17 cellular contexts compared by ENCODE assay signal in the genomic region with DNA sequence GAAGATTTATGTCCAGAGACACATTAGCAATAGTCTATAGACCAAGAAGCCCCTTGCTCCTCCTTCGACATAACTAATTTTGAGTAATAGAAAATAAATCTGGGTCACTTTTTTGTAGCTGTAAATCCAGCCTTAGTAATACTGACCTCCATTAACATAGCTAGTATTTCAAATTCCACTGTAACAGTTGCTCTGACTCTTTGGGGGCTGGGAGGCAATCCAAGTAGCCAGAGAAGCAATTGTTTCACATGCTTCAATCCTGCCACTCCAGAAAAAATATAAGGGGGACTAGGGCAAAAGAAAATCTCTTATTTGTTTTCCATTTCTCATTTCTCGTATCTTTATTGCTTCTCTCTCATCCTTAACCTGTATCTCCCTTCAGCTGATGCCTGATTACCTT.
DNase-seq lines count a peak whose midpoint lies in the region; ATAC-seq and TF ChIP-seq lines count a peak whose summit lies in the region.
"Had no signal": no experiment of that assay in that cellular context is flagged by ENCODE, and none has a peak within 500 bp of the region (broad histone marks: within the 10 kb centered on the region; RNA-seq: fewer than 3 reads in every experiment).

No MANE protein-coding gene starts in this region.

- H2BK120ac ChIP-seq in IMR-90 (ENCODE audit: low read depth, low read length): peak overlapping the region; percentile 60; the same call in 1 of the 2 replicates

- no peak overlapping the region for H3K56ac ChIP-seq in IMR-90 (ENCODE audit: extremely low read depth, insufficient read depth, low read length)

- intact Hi-C loops in Calu3 (cut with micrococcal nuclease; ENCODE audit: unreplicated experiment): no loop called here
- intact Hi-C loops in IMR-90 (cut with micrococcal nuclease): no loop called here
- intact Hi-C loops in heart left ventricle (cut with DNase I): no loop called here

- no peak overlapping the region for H3K9ac ChIP-seq in IMR-90 (ENCODE audit: low read depth, low read length)

- H3K9me3 Mint-ChIP-seq in Calu3 (ENCODE audit: low read depth, unreplicated experiment) (no peaks in the 10 kb centered on the region), chondrocyte (ENCODE audit: low read depth) (no peaks in the 10 kb centered on the region), nephron progenitor cell (peaks cover 15% of the 10 kb centered on the region)

- H2AFZ ChIP-seq in IMR-90 (replicated peaks; ENCODE audit: low read length, poor library complexity): no peak overlapping the region

- H2BK5ac ChIP-seq in IMR-90 (ENCODE audit: low read depth, low read length, poor library complexity, severe bottlenecking): peak overlapping the region; percentile 71

- TF ChIP-seq CTCF in Calu3 (IDR thresholded peaks at IDR 0.05; ENCODE audit: unreplicated experiment): no peak
- TF ChIP-seq CTCF in IMR-90 (conservative IDR thresholded peaks at IDR 0.05; ENCODE audit: low read depth, low read length): no peak
- no peak for TF ChIP-seq CTCF in chondrocyte (IDR thresholded peaks at IDR 0.05)
- TF ChIP-seq CTCF in nephron progenitor cell (IDR thresholded peaks at IDR 0.05): no peak
- TF ChIP-seq CTCF in heart left ventricle (IDR thresholded peaks at IDR 0.05): no peak

- H3K4me3 Mint-ChIP-seq in Calu3 (ENCODE audit: low read depth, unreplicated experiment) (no peak overlapping the region), chondrocyte (ENCODE audit: unreplicated experiment) (no peak overlapping the region), nephron progenitor cell (no peak overlapping the region)

- H4K5ac ChIP-seq in IMR-90 (ENCODE audit: low read depth, low read length): 0 out of 2 replicates have a peak overlapping the region, but pooled peaks have one; percentile 76

- dilution Hi-C loops in IMR-90 (cut with HindIII; ENCODE audit: low sequenced_read_pairs, unreplicated experiment): no loop called here

- H2AK5ac ChIP-seq in IMR-90 (ENCODE audit: low read depth, low read length): peak overlapping the region; percentile 87

- H3K36me3 ChIP-seq in IMR-90 (ENCODE audit: control insufficient read depth, insufficient read depth, low read length) (no peaks in the 10 kb centered on the region), heart left ventricle (no peaks in the 10 kb centered on the region)
- H3K36me3 ChIP-seq: esophagus muscularis mucosa had no signal

- peaks cover 44 to 60% of the 10 kb centered on the region in 2 experiments for H3K79me1 ChIP-seq in IMR-90 (ENCODE audit: low read depth in 1 of 2, low read length in 2 of 2)

- H3K14ac ChIP-seq in IMR-90 (replicated peaks; ENCODE audit: low read depth, low read length): peak overlapping the region; percentile 67

- DNase-seq in Calu3 (no peak), IMR-90 (no peak), chondrocyte (ENCODE audit: low spot score) (no peak), nephron progenitor cell (no peak), heart left ventricle (no peak), CD1c-positive myeloid dendritic cell (ENCODE audit: extremely low spot score) (no peak)
- DNase-seq: activated effector memory CD4-positive, alpha-beta T cell treated with anti-CD3 and anti-CD28 coated beads, Interleukin-2, amount 50 U/mL, for 16 hours; GF-D8; NCI-H226; PC-3; stimulated activated CD4-positive, alpha-beta T cell treated with anti-CD3 and anti-CD28 coated beads, Interleukin-2, amount 100 ng/mL, for 48 hours; stimulated activated naive CD4-positive, alpha-beta T cell had no signal

- H3K27ac ChIP-seq in IMR-90 (ENCODE audit: insufficient read depth, low read length): no peak overlapping the region; the same call in 1 of the 2 replicates
- no peak overlapping the region for H3K27ac ChIP-seq in heart left ventricle
- H3K27ac ChIP-seq: C4-2B, esophagus muscularis mucosa had no signal

- no peak overlapping the region for H2AK9ac ChIP-seq in IMR-90 (replicated peaks; ENCODE audit: low read depth, low read length, poor library complexity)

- H3K4me2 ChIP-seq in IMR-90 (ENCODE audit: low read depth, low read length): peak overlapping the region; percentile 50; the same call in 1 of the 2 replicates

- H3K27ac Mint-ChIP-seq in Calu3 (ENCODE audit: unreplicated experiment) (peak overlapping the region; percentile 55), chondrocyte (ENCODE audit: unreplicated experiment) (peak overlapping the region; percentile 74), nephron progenitor cell (peak overlapping the region; percentile 88)

- H3K4me1 ChIP-seq in IMR-90 (ENCODE audit: control insufficient read depth, insufficient read depth, low read length) (peaks cover 22% of the 10 kb centered on the region), heart left ventricle (peaks cover 0 to 59% (median 20%) of the 10 kb centered on the region in 12 donors)

- H3K23ac ChIP-seq in IMR-90 (ENCODE audit: low read depth, low read length): peak overlapping the region; percentile 6; the same call in 1 of the 2 replicates

- no peaks in the 10 kb centered on the region for H4K20me1 ChIP-seq in IMR-90 (ENCODE audit: insufficient read depth, low read length)

- ATAC-seq in IMR-90 (ENCODE audit: low read depth): 0 out of 2 replicates have a peak, but pooled peaks have one; percentile 8
- ATAC-seq in heart left ventricle: no peak
- ATAC-seq in GM21381 (IDR thresholded peaks at IDR 0.05; ENCODE audit: unreplicated experiment): no peak
- ATAC-seq: HCT116, PC-3 had no signal

- peaks cover 5% of the 10 kb centered on the region for H3K9me1 ChIP-seq in IMR-90 (ENCODE audit: insufficient read depth, low read length)

- CTCF ChIA-PET in Calu3 (lab: Charles Lee): no interaction called here
- CTCF ChIA-PET in IMR-90 (lab: Yijun Ruan, JAX): no interaction called here

- peaks cover 26% of the 10 kb centered on the region for H3K4me1 Mint-ChIP-seq in Calu3 (ENCODE audit: low read depth, unreplicated experiment)
- peaks cover 75% of the 10 kb centered on the region for H3K4me1 Mint-ChIP-seq in chondrocyte (ENCODE audit: low read depth)
- peaks cover 80% of the 10 kb centered on the region for H3K4me1 Mint-ChIP-seq in nephron progenitor cell

- peak overlapping the region; percentile 89; the same call in 1 of the 2 replicates for H3K18ac ChIP-seq in IMR-90 (ENCODE audit: low read depth, low read length)

- BruUV-seq in Calu3 (replicated peaks; lab: Mats Ljungman, UMichigan) (no TSS peak), IMR-90 (replicated peaks; lab: Mats Ljungman, UMichigan) (no TSS peak)

- H2BK15ac ChIP-seq in IMR-90 (ENCODE audit: low read depth, low read length): peak overlapping the region; percentile 60; the same call in 2 of the 3 replicates

- peak overlapping the region; percentile 61; the same call in 1 of the 2 replicates for H3K4ac ChIP-seq in IMR-90 (ENCODE audit: low read depth, low read length)

- no peak overlapping the region for H2BK20ac ChIP-seq in IMR-90 (ENCODE audit: low read depth, low read length)

- in situ Hi-C loops in IMR-90 (cut with MboI; ENCODE audit: low sequenced_read_pairs): no loop called here

- H4K8ac ChIP-seq in IMR-90 (ENCODE audit: low read depth in 2 of 2, low read length in 2 of 2): peak overlapping the region; percentile 6 to 76; a peak in 2 of 4 replicates

- no peak for TF ChIP-seq RAD21 in IMR-90 (IDR thresholded peaks at IDR 0.05; ENCODE audit: low read length)

- H3K27me3 Mint-ChIP-seq in Calu3 (ENCODE audit: unreplicated experiment) (no peaks in the 10 kb centered on the region), chondrocyte (ENCODE audit: low read depth) (no peaks in the 10 kb centered on the region), nephron progenitor cell (ENCODE audit: low read depth, poor library complexity) (no peaks in the 10 kb centered on the region)

- H4K91ac ChIP-seq in IMR-90 (ENCODE audit: insufficient read depth, low read depth, low read length): peak overlapping the region; percentile 72

- POLR2A ChIA-PET in IMR-90 (lab: Charles Lee; ENCODE audit: unreplicated experiment): no interaction called here

- no CpG with 5 or more reads among the region's 2 CpGs for WGBS in IMR-90 (ENCODE audit: extremely low coverage in 2 of 2, insufficient read length in 1 of 2), 2 experiments
- WGBS in heart left ventricle, 4 donors: 94 to 97% (median 96%) methylated on average over 2 of the region's 2 CpGs

- H3K4me3 ChIP-seq in IMR-90 (ENCODE audit: insufficient read depth, low read depth, low read length) (no peak overlapping the region), heart left ventricle (no peak overlapping the region)
- H3K4me3 ChIP-seq: esophagus muscularis mucosa, lung had no signal

- H3K36me3 Mint-ChIP-seq in Calu3 (ENCODE audit: insufficient read depth, unreplicated experiment): peaks cover 19% of the 10 kb centered on the region
- H3K36me3 Mint-ChIP-seq in chondrocyte (ENCODE audit: low read depth): no peaks in the 10 kb centered on the region
- H3K36me3 Mint-ChIP-seq in nephron progenitor cell (ENCODE audit: low read depth): peaks cover 43% of the 10 kb centered on the region

- TF ChIP-seq POLR2A in IMR-90 (IDR thresholded peaks at IDR 0.05; ENCODE audit: low read depth, low read length): no peak
- no peak for TF ChIP-seq POLR2A in heart left ventricle (IDR thresholded peaks at IDR 0.05)

- no peaks in the 10 kb centered on the region for H3K9me3 ChIP-seq in IMR-90 (ENCODE audit: control insufficient read depth, insufficient read depth, low read length)
- H3K9me3 ChIP-seq in heart left ventricle: no peaks in the 10 kb centered on the region
- H3K9me3 ChIP-seq: esophagus muscularis mucosa had no signal

- no peaks in the 10 kb centered on the region for H3K27me3 ChIP-seq in IMR-90 (ENCODE audit: control insufficient read depth, insufficient read depth, low read length)
- H3K27me3 ChIP-seq in heart left ventricle: no peaks in the 10 kb centered on the region
- H3K27me3 ChIP-seq: esophagus muscularis mucosa had no signal

TF ChIP-seq in IMR-90, 13 proteins besides CTCF, POLR2A, EP300 and RAD21:
- TF ChIP-seq CEBPB (IDR thresholded peaks at IDR 0.05; ENCODE audit: low read depth, low read length) (no peak), BHLHE40 (IDR thresholded peaks at IDR 0.05; ENCODE audit: low read depth, low read length) (no peak)
- TF ChIP-seq, protein P1, sequence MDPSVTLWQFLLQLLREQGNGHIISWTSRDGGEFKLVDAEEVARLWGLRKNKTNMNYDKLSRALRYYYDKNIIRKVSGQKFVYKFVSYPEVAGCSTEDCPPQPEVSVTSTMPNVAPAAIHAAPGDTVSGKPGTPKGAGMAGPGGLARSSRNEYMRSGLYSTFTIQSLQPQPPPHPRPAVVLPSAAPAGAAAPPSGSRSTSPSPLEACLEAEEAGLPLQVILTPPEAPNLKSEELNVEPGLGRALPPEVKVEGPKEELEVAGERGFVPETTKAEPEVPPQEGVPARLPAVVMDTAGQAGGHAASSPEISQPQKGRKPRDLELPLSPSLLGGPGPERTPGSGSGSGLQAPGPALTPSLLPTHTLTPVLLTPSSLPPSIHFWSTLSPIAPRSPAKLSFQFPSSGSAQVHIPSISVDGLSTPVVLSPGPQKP (IDR thresholded peaks at IDR 0.05; ENCODE audit: borderline replicate concordance, low read depth, low read length): no peak
